8 cellular contexts compared by ENCODE assay signal in the genomic region with DNA sequence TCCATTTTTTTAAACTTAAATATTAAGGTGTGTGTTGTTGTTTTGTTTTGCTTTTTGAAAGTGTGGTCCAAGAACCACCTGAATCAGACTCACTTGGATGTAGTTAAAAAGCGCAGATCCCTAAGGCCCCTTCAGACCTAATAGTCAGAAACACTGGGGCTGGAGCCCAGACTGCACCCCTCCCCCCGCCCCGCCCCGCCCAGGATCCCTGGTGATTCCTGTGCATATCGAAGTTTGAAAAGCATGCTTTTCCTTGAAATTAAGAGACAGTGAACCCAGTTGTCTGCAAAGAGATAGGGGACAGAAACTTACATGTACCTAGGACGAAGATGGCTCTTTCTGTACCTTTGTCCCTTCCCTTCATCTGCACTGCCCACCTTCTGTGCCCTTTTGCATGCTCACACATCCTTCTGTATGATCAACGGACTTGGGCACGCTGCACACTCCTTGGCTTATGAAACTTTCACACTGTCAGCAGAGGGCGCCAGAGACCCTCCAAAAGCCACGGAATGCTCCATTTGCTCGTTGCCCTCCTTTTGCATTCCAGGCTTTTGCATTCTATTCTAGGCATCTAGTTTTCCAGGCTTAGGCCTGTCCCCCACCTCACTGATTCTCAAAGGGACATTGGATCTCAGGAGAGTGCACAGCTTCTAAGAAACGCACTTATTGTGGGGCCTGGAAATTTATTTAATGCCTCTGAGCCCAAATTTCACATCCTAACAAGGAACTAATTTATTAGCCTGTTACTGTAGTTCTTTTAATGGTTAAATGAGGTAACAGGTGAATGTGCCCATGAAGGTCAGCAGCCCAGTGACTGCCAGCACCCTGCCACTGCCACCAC. TPM values are rescaled to one million over a fixed set of nuclear protein-coding genes. Genes with fewer than 3 reads are reported as not detected.
DNase-seq lines count a peak whose midpoint lies in the region; ATAC-seq and TF ChIP-seq lines count a peak whose summit lies in the region.

No MANE protein-coding gene starts in this region.

- H3K36me3 ChIP-seq in H7 (replicated peaks; ENCODE audit: control insufficient read depth, insufficient read depth, low read length) (no peaks in the 10 kb centered on the region), lower lobe of right lung (no peaks in the 10 kb centered on the region)

- H3K27me3 ChIP-seq in H7 (ENCODE audit: control insufficient read depth, insufficient read depth, low read length) (no peaks in the 10 kb centered on the region), lower lobe of right lung (ENCODE audit: low read depth) (no peaks in the 10 kb centered on the region)

- ATAC-seq in lower lobe of right lung (peak; percentile 80 to 82), GM18511 (IDR thresholded peaks at IDR 0.05; ENCODE audit: unreplicated experiment) (no peak)

- H3K4me1 ChIP-seq in lower lobe of right lung: peaks cover 7% of the 10 kb centered on the region

- DNase-seq in AG09309 (ENCODE audit: low read depth): peak; percentile 33
- DNase-seq in H7: peak; percentile 82
- DNase-seq in NCI-H526 treated with DMSO at 0.1 percent for 48 hours (lab: John Stamatoyannopoulos, UW): peak; percentile 6
- peak; percentile 60 to 66 for DNase-seq in activated CD4-positive, alpha-beta T cell treated with anti-CD3 and anti-CD28 coated beads, Interleukin-2, amount 50 U/mL, for 24 hours (ENCODE audit: low read depth in 1 of 2, low spot score in 1 of 2)
- DNase-seq in effector CD4-positive, alpha-beta T cell: peak; percentile 66
- DNase-seq in lower lobe of right lung: peak; percentile 73
- peak; percentile 49 to 71 (median 65) for DNase-seq in stimulated activated CD4-positive, alpha-beta T cell treated with anti-CD3 and anti-CD28 coated beads, TNF-alpha, amount 100 ng/mL, for 48 hours (ENCODE audit: low read depth in 3 of 3)

- H3K9me3 ChIP-seq in lower lobe of right lung: no peaks in the 10 kb centered on the region

- no peak overlapping the region for H3K27ac ChIP-seq in lower lobe of right lung

- TF ChIP-seq CTCF in AG09309 (IDR thresholded peaks at IDR 0.05; ENCODE audit: control insufficient read depth, insufficient read depth, low read depth, low read length, missing control alignments) (peak; percentile 85), lower lobe of right lung (IDR thresholded peaks at IDR 0.05) (peak; percentile 85)

- no peak overlapping the region for H3K4me3 ChIP-seq in AG09309 (ENCODE audit: control insufficient read depth, low read depth, low read length)
- no peak overlapping the region for H3K4me3 ChIP-seq in H7 (ENCODE audit: insufficient read depth, low read depth, low read length)
- H3K4me3 ChIP-seq in lower lobe of right lung: no peak overlapping the region

- intact Hi-C loops in lower lobe of right lung (cut with DNase I): no loop called here

RNA-seq across cellular contexts. Expression of gene SLC14A1, which starts 32.8 kb away (rescaled TPM):
- not detected in 2 replicates for total RNA-seq in H7 (2014; rRNA removed; shearing (Covaris generic))
- 21.8 TPM for total RNA-seq in lower lobe of right lung

Comparison
In these comparisons a context has a peak if more than half of its experiments do, and no peak if none do; other contexts are left out.
1. DNase-seq: peak in every context shown above with its lines; median percentile 82 in H7; 73 in lower lobe of right lung; 66 in effector CD4-positive, alpha-beta T cell; 65 in stimulated activated CD4-positive, alpha-beta T cell treated with anti-CD3 and anti-CD28 coated beads, TNF-alpha, amount 100 ng/mL, for 48 hours; 63 in activated CD4-positive, alpha-beta T cell treated with anti-CD3 and anti-CD28 coated beads, Interleukin-2, amount 50 U/mL, for 24 hours; 33 in AG09309; 6 in NCI-H526 treated with DMSO at 0.1 percent for 48 hours.
2. RNA of gene SLC14A1, which starts 32.8 kb away (total RNA-seq): 21.8 TPM in lower lobe of right lung (single experiment); not detected in H7; every median in the first group is over 10 times any median in the second.